ENCODE assay signal across 13 cellular contexts in the genomic region with DNA sequence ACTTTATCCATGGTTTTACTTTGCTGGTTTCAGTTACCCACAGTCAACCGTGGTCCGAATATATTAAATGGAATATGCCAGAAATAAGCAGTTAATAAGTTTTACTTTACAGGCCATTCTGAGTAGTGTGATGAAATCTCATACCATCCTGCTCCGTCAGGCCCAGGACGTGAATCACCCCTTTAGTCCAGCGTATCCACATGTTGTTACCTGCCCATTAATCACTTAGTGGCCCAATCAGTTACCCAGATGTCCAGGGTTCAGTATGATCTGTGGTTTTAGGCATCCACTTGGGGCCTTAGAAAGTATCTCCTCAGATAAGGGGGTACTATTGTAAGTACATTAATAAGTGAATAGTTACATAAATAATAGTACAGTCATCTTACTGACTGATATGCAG.
A peak's percentile ranks its signal among the peaks of the same experiment; 100 is the strongest.
DNase-seq lines count a peak whose midpoint lies in the region; ATAC-seq and TF ChIP-seq lines count a peak whose summit lies in the region.
"Had no signal": no experiment of that assay in that cellular context is flagged by ENCODE, and none has a peak within 500 bp of the region (broad histone marks: within the 10 kb centered on the region; RNA-seq: fewer than 3 reads in every experiment).

No MANE protein-coding gene starts in this region.

- H3K79me2 ChIP-seq in SK-N-SH (ENCODE audit: insufficient read depth) (no peaks in the 10 kb centered on the region), smooth muscle cell (ENCODE audit: low read depth) (no peaks in the 10 kb centered on the region)

- H3K9ac ChIP-seq in SK-N-SH = no peak overlapping the region
- H3K9ac ChIP-seq in smooth muscle cell (ENCODE audit: low read depth) = no peak overlapping the region

- H3K27ac ChIP-seq in SK-N-SH (ENCODE audit: low read depth in 2 of 2, low read length in 1 of 2) = peak overlapping the region in 1 of 2 experiments; percentile 37; a peak in 2 of 4 replicates
- H3K27ac ChIP-seq in smooth muscle cell (ENCODE audit: low read depth) = peak overlapping the region; percentile 81
- no peak overlapping the region for H3K27ac ChIP-seq in WERI-Rb-1
- H3K27ac ChIP-seq: ascending aorta, esophagus muscularis mucosa, VCaP had no signal

- no peak for ATAC-seq in HG02798 (IDR thresholded peaks at IDR 0.05; ENCODE audit: poor library complexity, unreplicated experiment)
- ATAC-seq: left lobe of liver, Right ventricle myocardium inferior had no signal

- POLR2A ChIA-PET in SK-N-SH (lab: Yijun Ruan, JAX) = no interaction called here

- no peak for TF ChIP-seq RAD21 in SK-N-SH (IDR thresholded peaks at IDR 0.05; ENCODE audit: low read length)

- no peak; a peak in 1 of 4 replicates for TF ChIP-seq EP300 in SK-N-SH (IDR thresholded peaks at IDR 0.05; ENCODE audit: borderline replicate concordance in 1 of 2, low read depth in 1 of 2, low read length in 1 of 2)

- H2AFZ ChIP-seq in SK-N-SH (ENCODE audit: low read depth) (no peak overlapping the region; the same call in 1 of the 2 replicates), smooth muscle cell (ENCODE audit: low read depth) (no peak overlapping the region)

- H3K9me3 ChIP-seq in SK-N-SH (no peaks in the 10 kb centered on the region), smooth muscle cell (replicated peaks; ENCODE audit: low read depth) (no peaks in the 10 kb centered on the region), WERI-Rb-1 (ENCODE audit: severe bottlenecking) (no peaks in the 10 kb centered on the region)
- H3K9me3 ChIP-seq: ascending aorta, esophagus muscularis mucosa had no signal

- DNase-seq in GM04503 (ENCODE audit: low read depth) (peak; percentile 21), SK-N-SH (no peak), fibroblast of peridontal ligament (ENCODE audit: extremely low read depth) (peak; percentile 19), smooth muscle cell (lab: John Stamatoyannopoulos, UW; ENCODE audit: unreplicated experiment) (no peak), WERI-Rb-1 (no peak), pons (ENCODE audit: low spot score) (no peak)
- DNase-seq: activated T-cell treated with anti-CD3 and anti-CD28 coated beads, Interleukin-2, amount 50 U/mL, for 1 hour had no signal

- TF ChIP-seq CTCF in SK-N-SH (IDR thresholded peaks at IDR 0.05) (no peak), smooth muscle cell (IDR thresholded peaks at IDR 0.05; ENCODE audit: borderline replicate concordance, insufficient read depth, poor library complexity, severe bottlenecking) (no peak), WERI-Rb-1 (IDR thresholded peaks at IDR 0.05; ENCODE audit: low read depth, low read length) (no peak)

- H3K27me3 ChIP-seq in SK-N-SH (ENCODE audit: insufficient read depth) (no peaks in the 10 kb centered on the region), smooth muscle cell (ENCODE audit: low read depth) (no peaks in the 10 kb centered on the region), WERI-Rb-1 (ENCODE audit: insufficient read depth, low read depth, severe bottlenecking) (no peaks in the 10 kb centered on the region)
- H3K27me3 ChIP-seq: ascending aorta, esophagus muscularis mucosa had no signal

- H3K36me3 ChIP-seq in SK-N-SH (replicated peaks in 1 of 2; ENCODE audit: control insufficient read depth in 1 of 2, insufficient read depth in 2 of 2, low read length in 1 of 2) (peaks cover 3 to 11% of the 10 kb centered on the region in 2 experiments), smooth muscle cell (ENCODE audit: low read depth) (no peaks in the 10 kb centered on the region), WERI-Rb-1 (no peaks in the 10 kb centered on the region)

- H3K4me2 ChIP-seq in SK-N-SH (peak overlapping the region; percentile 40; the same call in 1 of the 2 replicates), smooth muscle cell (peak overlapping the region; percentile 33)

- 28% methylated on average over 5 of the region's 5 CpGs for WGBS in SK-N-SH (ENCODE audit: low lambda C conversion rate)
- 71% methylated on average over 5 of the region's 5 CpGs for WGBS in smooth muscle cell (ENCODE audit: low lambda C conversion rate)

- no peaks in the 10 kb centered on the region for H4K20me1 ChIP-seq in SK-N-SH (ENCODE audit: insufficient read depth)
- H4K20me1 ChIP-seq in smooth muscle cell (ENCODE audit: low read depth) = no peaks in the 10 kb centered on the region

- H3K4me3 ChIP-seq in SK-N-SH (ENCODE audit: low read depth in 2 of 2, low read length in 1 of 2) = no peak overlapping the region; a peak in 1 of 4 replicates
- no peak overlapping the region for H3K4me3 ChIP-seq in smooth muscle cell
- H3K4me3 ChIP-seq in WERI-Rb-1 (ENCODE audit: low read depth, low read length) = no peak overlapping the region
- H3K4me3 ChIP-seq: ascending aorta, esophagus muscularis mucosa had no signal

- CTCF ChIA-PET in SK-N-SH (lab: Yijun Ruan, JAX) = no interaction called here

- peaks cover 6% of the 10 kb centered on the region for H3F3A ChIP-seq in SK-N-SH (replicated peaks; ENCODE audit: insufficient read depth)
- H3F3A ChIP-seq in smooth muscle cell (ENCODE audit: low read depth) = no peaks in the 10 kb centered on the region

- no peaks in the 10 kb centered on the region for H3K9me2 ChIP-seq in SK-N-SH

- H3K4me1 ChIP-seq in SK-N-SH (ENCODE audit: control insufficient read depth in 1 of 2, insufficient read depth in 2 of 2, low read depth in 1 of 2, low read length in 1 of 2) = no peaks in the 10 kb centered on the region
- H3K4me1 ChIP-seq in smooth muscle cell (ENCODE audit: low read depth) = no peaks in the 10 kb centered on the region
- H3K4me1 ChIP-seq: ascending aorta, esophagus muscularis mucosa had no signal

TF ChIP-seq in SK-N-SH, 30 proteins besides CTCF, POLR2A, EP300 and RAD21:
- TF ChIP-seq, protein P1, sequence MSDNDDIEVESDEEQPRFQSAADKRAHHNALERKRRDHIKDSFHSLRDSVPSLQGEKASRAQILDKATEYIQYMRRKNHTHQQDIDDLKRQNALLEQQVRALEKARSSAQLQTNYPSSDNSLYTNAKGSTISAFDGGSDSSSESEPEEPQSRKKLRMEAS (IDR thresholded peaks at IDR 0.05; ENCODE audit: low read depth) = peak; percentile 48; the same call in 1 of the 2 replicates
- TF ChIP-seq, protein P2, sequence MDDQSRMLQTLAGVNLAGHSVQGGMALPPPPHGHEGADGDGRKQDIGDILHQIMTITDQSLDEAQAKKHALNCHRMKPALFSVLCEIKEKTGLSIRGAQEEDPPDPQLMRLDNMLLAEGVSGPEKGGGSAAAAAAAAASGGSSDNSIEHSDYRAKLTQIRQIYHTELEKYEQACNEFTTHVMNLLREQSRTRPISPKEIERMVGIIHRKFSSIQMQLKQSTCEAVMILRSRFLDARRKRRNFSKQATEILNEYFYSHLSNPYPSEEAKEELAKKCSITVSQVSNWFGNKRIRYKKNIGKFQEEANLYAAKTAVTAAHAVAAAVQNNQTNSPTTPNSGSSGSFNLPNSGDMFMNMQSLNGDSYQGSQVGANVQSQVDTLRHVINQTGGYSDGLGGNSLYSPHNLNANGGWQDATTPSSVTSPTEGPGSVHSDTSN (IDR thresholded peaks at IDR 0.05) = peak; percentile 90
- no peak for TF ChIP-seq CHD2 (IDR thresholded peaks at IDR 0.05; ENCODE audit: low read length, partially characterized antibody)
- TF ChIP-seq TEAD4 (IDR thresholded peaks at IDR 0.05; ENCODE audit: borderline replicate concordance, insufficient read depth) = 0 out of 2 replicates have a peak, but pooled peaks have one; percentile 29
- peak; percentile 76 for TF ChIP-seq JUND (IDR thresholded peaks at IDR 0.05)
- peak; percentile 86; the same call in 1 of the 2 replicates for TF ChIP-seq FOSL2 (IDR thresholded peaks at IDR 0.05; ENCODE audit: borderline replicate concordance, low read depth)
- TF ChIP-seq TCF12 (IDR thresholded peaks at IDR 0.05) = peak; percentile 77
- TF ChIP-seq ELF1 (IDR thresholded peaks at IDR 0.05) = no peak

Comparison
In these comparisons a context has a peak if more than half of its experiments do, and no peak if none do; other contexts are left out.
1. DNase-seq: peak in GM04503 (single experiment) and fibroblast of peridontal ligament (single experiment); none in SK-N-SH (single experiment), smooth muscle cell (single experiment), WERI-Rb-1 (single experiment) and pons (single experiment).